Comparison of ENCODE assay signal across 31 cellular contexts in the genomic region with DNA sequence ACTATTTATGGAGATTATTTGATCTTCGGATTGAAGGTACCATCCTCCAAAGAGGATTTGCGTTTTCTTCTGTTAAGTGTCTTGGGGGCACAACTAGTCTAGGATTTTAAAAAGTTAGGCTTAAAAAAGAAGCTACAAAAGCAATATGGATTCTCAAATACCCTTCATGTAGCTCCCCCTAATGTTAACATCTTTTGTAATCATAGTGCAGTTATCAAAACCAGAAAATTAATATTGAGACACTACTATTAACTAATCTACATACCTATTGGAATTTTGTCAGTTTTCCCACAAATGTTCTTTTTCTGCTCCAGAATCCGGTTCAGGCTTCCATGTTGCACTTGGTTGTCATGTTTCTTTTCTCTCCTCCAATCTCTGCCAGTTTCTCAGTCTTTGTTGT.
"Had no signal": no experiment of that assay in that cellular context is flagged by ENCODE, and none has a peak within 500 bp of the region (broad histone marks: within the 10 kb centered on the region; RNA-seq: fewer than 3 reads in every experiment).

No MANE protein-coding gene starts in this region.

- H3K4me1 ChIP-seq: adrenal gland, body of pancreas, colonic mucosa, gastroesophageal sphincter, heart right ventricle had no signal

- H3K27ac Mint-ChIP-seq: activated B cell treated with CpG ODN at 0.5 μM for 24 hours; activated naive CD4-positive, alpha-beta T cell treated with anti-CD3 and anti-CD28 coated beads for 36 hours; activated naive CD8-positive, alpha-beta T cell treated with anti-CD3 and anti-CD28 coated beads for 36 hours; activated naive CD8-positive, alpha-beta T cell treated with anti-CD3 and anti-CD28 coated beads, Interleukin-2, amount 50 U/mL, for 24 hours; activated T-helper 2 cell treated with anti-CD3 and anti-CD28 coated beads, Interferon-gamma antibody, Interleukin-2, Interleukin-4, amounts not matched to agents 10 μg/mL and 5 μg/mL and 100 μg/mL, durations not matched to agents 14 hours and 24 hours and 36 hours; T-cell had no signal

- H3K36me3 ChIP-seq: adrenal gland, colonic mucosa, esophagus squamous epithelium, gastroesophageal sphincter, heart right ventricle had no signal

- H3K4me3 ChIP-seq: adrenal gland, body of pancreas, colonic mucosa, esophagus squamous epithelium, gastroesophageal sphincter, heart right ventricle had no signal

- H3K27me3 ChIP-seq: adrenal gland, body of pancreas, colonic mucosa, esophagus squamous epithelium had no signal

- H3K27me3 Mint-ChIP-seq: activated B cell treated with CpG ODN at 0.5 μM for 24 hours; activated CD8-positive, alpha-beta T cell treated with anti-CD3 and anti-CD28 coated beads for 36 hours; activated naive CD4-positive, alpha-beta T cell treated with anti-CD3 and anti-CD28 coated beads, Interleukin-2, amount 50 U/mL, for 24 hours; activated naive CD8-positive, alpha-beta T cell treated with anti-CD3 and anti-CD28 coated beads for 36 hours; activated naive CD8-positive, alpha-beta T cell treated with anti-CD3 and anti-CD28 coated beads, Interleukin-2, amount 50 U/mL, for 24 hours; T-cell had no signal

- H3K9me3 ChIP-seq: adrenal gland, body of pancreas, colonic mucosa, esophagus squamous epithelium, gastroesophageal sphincter had no signal

- H3K4me1 Mint-ChIP-seq: activated B cell treated with CpG ODN at 0.5 μM for 24 hours had no signal

- DNase-seq: activated B cell treated with CpG ODN at 0.5 μM for 24 hours; activated CD4-positive, alpha-beta T cell treated with anti-CD3 and anti-CD28 coated beads for 48 hours; activated CD4-positive, alpha-beta T cell treated with anti-CD3 and anti-CD28 coated beads, Interleukin-2, amount 50 U/mL, for 1 hour; activated CD4-positive, alpha-beta T cell treated with anti-CD3 and anti-CD28 coated beads, Interleukin-2, amount 50 U/mL, for 48 hours; activated CD8-positive, alpha-beta memory T cell treated with anti-CD3 and anti-CD28 coated beads for 24 hours; activated CD8-positive, alpha-beta T cell treated with anti-CD3 and anti-CD28 coated beads for 36 hours; activated effector memory CD4-positive, alpha-beta T cell treated with anti-CD3 and anti-CD28 coated beads, Interleukin-2, amount 50 U/mL, for 16 hours; activated naive CD4-positive, alpha-beta T cell treated with anti-CD3 and anti-CD28 coated beads for 36 hours; activated naive CD8-positive, alpha-beta T cell treated with anti-CD3 and anti-CD28 coated beads for 36 hours; activated naive CD8-positive, alpha-beta T cell treated with anti-CD3 and anti-CD28 coated beads, Interleukin-2, amount 50 U/mL, for 24 hours; activated T-cell treated with anti-CD3 and anti-CD28 coated beads, Interleukin-2, amount 50 U/mL, for 72 hours; adrenal gland; amygdala; aorta; body of pancreas; caudate nucleus; cerebellar nuclear complex; colonic mucosa; effector CD8-positive, alpha-beta T cell; esophagus squamous epithelium; foreskin melanocyte; heart right ventricle; T-cell; T1000; WERI-Rb-1 had no signal

- H3K9me3 Mint-ChIP-seq: activated B cell treated with CpG ODN at 0.5 μM for 24 hours; activated CD8-positive, alpha-beta T cell treated with anti-CD3 and anti-CD28 coated beads for 36 hours; activated naive CD4-positive, alpha-beta T cell treated with anti-CD3 and anti-CD28 coated beads for 36 hours; activated naive CD8-positive, alpha-beta T cell treated with anti-CD3 and anti-CD28 coated beads, Interleukin-2, amount 50 U/mL, for 24 hours; activated T-helper 2 cell treated with anti-CD3 and anti-CD28 coated beads, Interferon-gamma antibody, Interleukin-2, Interleukin-4, amounts not matched to agents 10 μg/mL and 5 μg/mL and 100 μg/mL, durations not matched to agents 14 hours and 24 hours and 36 hours; T-helper 1 cell treated with Interleukin-12 subunit alpha and Interleukin-12 subunit beta and Interleukin-4 antibody, amounts not matched to agents 30 μg/mL and 1 μg/mL, for 36 hours had no signal

- H3K27ac ChIP-seq: adrenal gland, body of pancreas, colonic mucosa, epithelial cell of prostate, esophagus squamous epithelium, gastroesophageal sphincter, heart right ventricle, WERI-Rb-1 had no signal

- H3K4me3 Mint-ChIP-seq: activated B cell treated with CpG ODN at 0.5 μM for 24 hours; activated CD8-positive, alpha-beta T cell treated with anti-CD3 and anti-CD28 coated beads for 36 hours; activated naive CD4-positive, alpha-beta T cell treated with anti-CD3 and anti-CD28 coated beads for 36 hours; activated naive CD8-positive, alpha-beta T cell treated with anti-CD3 and anti-CD28 coated beads for 36 hours; activated naive CD8-positive, alpha-beta T cell treated with anti-CD3 and anti-CD28 coated beads, Interleukin-2, amount 50 U/mL, for 24 hours; T-cell; T-helper 1 cell treated with Interleukin-12 subunit alpha and Interleukin-12 subunit beta and Interleukin-4 antibody, amounts not matched to agents 30 μg/mL and 1 μg/mL, for 36 hours; T-helper 2 cell treated with Interferon-gamma antibody and Interleukin-4, amounts not matched to agents 5 μg/mL and 100 μg/mL, for 36 hours had no signal
